Comparison of ENCODE assay signal across 1 cellular context in the genomic region with DNA sequence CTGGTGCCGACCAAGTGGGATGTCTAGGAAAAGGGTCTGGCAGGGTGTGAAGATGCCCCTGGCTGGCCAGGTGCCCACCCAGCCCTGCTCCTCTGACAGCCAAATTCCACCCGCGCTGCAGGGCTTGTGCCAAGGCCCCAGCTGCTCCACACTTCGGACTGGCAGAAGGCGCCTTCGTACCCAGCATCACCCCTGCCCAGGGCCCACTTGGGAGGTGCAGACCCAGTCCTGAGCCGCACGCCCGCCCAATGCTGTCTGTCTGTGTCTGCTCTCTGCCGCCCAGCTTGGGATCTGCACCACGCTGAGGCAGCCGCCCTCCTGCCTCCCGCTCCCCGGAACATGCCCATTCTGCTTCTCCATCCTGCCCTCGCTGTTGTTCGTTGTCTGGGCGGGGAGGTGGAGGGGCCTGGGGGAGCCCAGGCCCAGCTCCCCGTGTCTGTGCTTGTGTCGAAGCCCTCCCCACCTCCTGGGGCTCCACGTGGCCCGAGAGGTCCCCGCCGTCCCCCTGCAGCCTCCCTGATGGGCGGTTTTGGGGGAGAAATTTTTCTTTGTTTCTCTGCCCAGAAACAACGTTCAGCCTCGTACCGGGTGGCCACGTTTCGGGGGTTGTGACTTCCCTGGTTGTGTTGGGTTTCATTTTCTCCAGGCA.
TF ChIP-seq lines count a peak whose summit lies in the region.

No MANE protein-coding gene starts in this region.

TF ChIP-seq in K562, 482 proteins besides CTCF, POLR2A, EP300 and RAD21:
- TF ChIP-seq POLR2G (IDR thresholded peaks at IDR 0.05; ENCODE audit: low read depth, low read length) (peak; percentile 31), RBM22 (IDR thresholded peaks at IDR 0.05; ENCODE audit: low read depth, low read length, poor library complexity, severe bottlenecking) (peak; percentile 80)
- TF ChIP-seq, protein P1, sequence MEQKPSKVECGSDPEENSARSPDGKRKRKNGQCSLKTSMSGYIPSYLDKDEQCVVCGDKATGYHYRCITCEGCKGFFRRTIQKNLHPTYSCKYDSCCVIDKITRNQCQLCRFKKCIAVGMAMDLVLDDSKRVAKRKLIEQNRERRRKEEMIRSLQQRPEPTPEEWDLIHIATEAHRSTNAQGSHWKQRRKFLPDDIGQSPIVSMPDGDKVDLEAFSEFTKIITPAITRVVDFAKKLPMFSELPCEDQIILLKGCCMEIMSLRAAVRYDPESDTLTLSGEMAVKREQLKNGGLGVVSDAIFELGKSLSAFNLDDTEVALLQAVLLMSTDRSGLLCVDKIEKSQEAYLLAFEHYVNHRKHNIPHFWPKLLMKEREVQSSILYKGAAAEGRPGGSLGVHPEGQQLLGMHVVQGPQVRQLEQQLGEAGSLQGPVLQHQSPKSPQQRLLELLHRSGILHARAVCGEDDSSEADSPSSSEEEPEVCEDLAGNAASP (IDR thresholded peaks at IDR 0.05) = no peak
TF ChIP-seq in K562: peak in this region for 2.
